3 cellular contexts compared by ENCODE assay signal in genomic region chr7:27727058-27727457, GRCh38.
A peak's percentile ranks its signal among the peaks of the same experiment; 100 is the strongest.
TF ChIP-seq lines count a peak whose summit lies in the region.

No MANE protein-coding gene starts in this region.

TF ChIP-seq in A549, 52 proteins besides CTCF, POLR2A, EP300 and RAD21:
- TF ChIP-seq RARB (CRISPR knock-in tag; IDR thresholded peaks at IDR 0.05) (no peak), HES2 (IDR thresholded peaks at IDR 0.05) (no peak)
TF ChIP-seq in A549: peak in this region for 0.

TF ChIP-seq in GM23338, 12 proteins besides CTCF, POLR2A, EP300 and RAD21:
- TF ChIP-seq POLR2AphosphoS5 (IDR thresholded peaks at IDR 0.05; ENCODE audit: low read depth) (peak; percentile 58), STAT1 (IDR thresholded peaks at IDR 0.05; ENCODE audit: unreplicated experiment) (no peak)

TF ChIP-seq in K562, 482 proteins besides CTCF, POLR2A, EP300 and RAD21:
- no peak for TF ChIP-seq HMG20B (CRISPR knock-in tag; IDR thresholded peaks at IDR 0.05)
- TF ChIP-seq RCOR1 (IDR thresholded peaks at IDR 0.05; ENCODE audit: borderline replicate concordance in 1 of 2, low read depth in 2 of 2, low read length in 2 of 2), result no peak
- TF ChIP-seq TEAD1 (CRISPR knock-in tag; IDR thresholded peaks at IDR 0.05), result no peak
- TF ChIP-seq KDM5B (IDR thresholded peaks at IDR 0.05; ENCODE audit: insufficient replicate concordance, low read depth, low read length), result no peak
